Comparison of ENCODE assay signal across 1 cellular context in genomic region chr1:26697978-26698849, GRCh38.
TF ChIP-seq lines count a peak whose summit lies in the region.

No MANE protein-coding gene starts in this region.

TF ChIP-seq in K562, 482 proteins besides CTCF, POLR2A, EP300 and RAD21 (continued from another document and continues in another):
- TF ChIP-seq TEAD4 (IDR thresholded peaks at IDR 0.05; ENCODE audit: low read length) (peak; percentile 82), TEAD4 (CRISPR knock-in tag; IDR thresholded peaks at IDR 0.05; ENCODE audit: borderline replicate concordance) (peak; percentile 72; the same call in 1 of the 2 replicates), GTF2E2 (tag; IDR thresholded peaks at IDR 0.05) (no peak), ZNF324 (CRISPR knock-in tag; IDR thresholded peaks at IDR 0.05) (no peak; the same call in 1 of the 2 replicates), ZKSCAN1 (IDR thresholded peaks at IDR 0.05; ENCODE audit: low read depth, low read length) (0 out of 2 replicates have a peak, but pooled peaks have one; percentile 27), ZNF311 (CRISPR knock-in tag; IDR thresholded peaks at IDR 0.05) (no peak), C11orf30 (IDR thresholded peaks at IDR 0.05; ENCODE audit: low read depth) (peak; percentile 59), CCNT2 (IDR thresholded peaks at IDR 0.05; ENCODE audit: borderline replicate concordance, extremely low read depth, insufficient read length, low read depth, low read length) (peak; percentile 83), FOXJ2 (tag; IDR thresholded peaks at IDR 0.05) (no peak), ZNF212 (CRISPR knock-in tag; IDR thresholded peaks at IDR 0.05) (no peak), NFYB (IDR thresholded peaks at IDR 0.05; ENCODE audit: extremely low read depth, insufficient read length) (peak; percentile 44), KDM1A (IDR thresholded peaks at IDR 0.05) (peak; percentile 79 to 86), IRF9 (tag; IDR thresholded peaks at IDR 0.05) (peak; percentile 52; the same call in 1 of the 2 replicates), TAL1 (IDR thresholded peaks at IDR 0.05) (peak; percentile 43; the same call in 1 of the 2 replicates), FOXP1 (CRISPR knock-in tag; IDR thresholded peaks at IDR 0.05) (peak; percentile 70; the same call in 1 of the 2 replicates), MTF1 (CRISPR knock-in tag; IDR thresholded peaks at IDR 0.05; ENCODE audit: borderline replicate concordance) (no peak), NCOA2 (IDR thresholded peaks at IDR 0.05; ENCODE audit: partially characterized antibody in 2 of 2) (no peak), ZBTB11 (CRISPR knock-in tag; IDR thresholded peaks at IDR 0.05) (no peak), POLR2AphosphoS5 (IDR thresholded peaks at IDR 0.05; ENCODE audit: control insufficient read depth, insufficient read depth, low read depth, low read length) (peak; percentile 70), NFIC (IDR thresholded peaks at IDR 0.05) (0 out of 2 replicates have a peak, but pooled peaks have one; percentile 4), SNIP1 (IDR thresholded peaks at IDR 0.05; ENCODE audit: low read depth) (0 out of 2 replicates have a peak, but pooled peaks have one; percentile 25), ZSCAN29 (IDR thresholded peaks at IDR 0.05) (no peak), JUND (IDR thresholded peaks at IDR 0.05; ENCODE audit: borderline replicate concordance, low read depth, low read length) (peak; percentile 98), JUND (tag; IDR thresholded peaks at IDR 0.05; ENCODE audit: borderline replicate concordance, low read depth, low read length) (peak; percentile 98), CXXC5 (CRISPR knock-in tag; IDR thresholded peaks at IDR 0.05) (peak; percentile 38; the same call in 1 of the 2 replicates), HNRNPH1 (optimal IDR thresholded peaks at IDR 0.05; ENCODE audit: low read depth, low read length) (no peak), SIN3A (IDR thresholded peaks at IDR 0.05; ENCODE audit: borderline replicate concordance in 2 of 2, control insufficient read depth in 1 of 2, low read depth in 2 of 2, low read length in 2 of 2) (peak; percentile 69 to 93; a peak in 3 of 4 replicates), L3MBTL2 (IDR thresholded peaks at IDR 0.05) (peak; percentile 62; the same call in 1 of the 2 replicates), FOSL1 (tag; conservative IDR thresholded peaks at IDR 0.05) (peak; percentile 79), LCOR (CRISPR knock-in tag; IDR thresholded peaks at IDR 0.05) (peak; percentile 93; the same call in 1 of the 2 replicates), XRCC3 (IDR thresholded peaks at IDR 0.05) (no peak), HMG20B (CRISPR knock-in tag; IDR thresholded peaks at IDR 0.05) (no peak), HEY1 (CRISPR knock-in tag; IDR thresholded peaks at IDR 0.05; ENCODE audit: borderline replicate concordance) (0 out of 2 replicates have a peak, but pooled peaks have one; percentile 2), ZNF263 (CRISPR knock-in tag; IDR thresholded peaks at IDR 0.05; ENCODE audit: borderline replicate concordance) (peak; percentile 53; the same call in 1 of the 2 replicates), NONO (IDR thresholded peaks at IDR 0.05; ENCODE audit: low read depth in 2 of 2, low read length in 1 of 2) (no peak; a peak in 1 of 4 replicates), ARNT (IDR thresholded peaks at IDR 0.05) (peak; percentile 41 to 89; a peak in 3 of 4 replicates), RAD51 (IDR thresholded peaks at IDR 0.05; ENCODE audit: borderline replicate concordance, low read depth) (no peak), ZEB2 (IDR thresholded peaks at IDR 0.05) (peak; percentile 25; the same call in 1 of the 2 replicates), ZNF395 (CRISPR knock-in tag; IDR thresholded peaks at IDR 0.05) (peak; percentile 22; the same call in 1 of the 2 replicates), MAZ (CRISPR knock-in tag; conservative IDR thresholded peaks at IDR 0.05 in 1 of 2, IDR thresholded peaks at IDR 0.05 in 1 of 2) (peak; percentile 70 to 76), MXI1 (IDR thresholded peaks at IDR 0.05; ENCODE audit: low read depth, low read length) (no peak)
- TF ChIP-seq, protein P1, sequence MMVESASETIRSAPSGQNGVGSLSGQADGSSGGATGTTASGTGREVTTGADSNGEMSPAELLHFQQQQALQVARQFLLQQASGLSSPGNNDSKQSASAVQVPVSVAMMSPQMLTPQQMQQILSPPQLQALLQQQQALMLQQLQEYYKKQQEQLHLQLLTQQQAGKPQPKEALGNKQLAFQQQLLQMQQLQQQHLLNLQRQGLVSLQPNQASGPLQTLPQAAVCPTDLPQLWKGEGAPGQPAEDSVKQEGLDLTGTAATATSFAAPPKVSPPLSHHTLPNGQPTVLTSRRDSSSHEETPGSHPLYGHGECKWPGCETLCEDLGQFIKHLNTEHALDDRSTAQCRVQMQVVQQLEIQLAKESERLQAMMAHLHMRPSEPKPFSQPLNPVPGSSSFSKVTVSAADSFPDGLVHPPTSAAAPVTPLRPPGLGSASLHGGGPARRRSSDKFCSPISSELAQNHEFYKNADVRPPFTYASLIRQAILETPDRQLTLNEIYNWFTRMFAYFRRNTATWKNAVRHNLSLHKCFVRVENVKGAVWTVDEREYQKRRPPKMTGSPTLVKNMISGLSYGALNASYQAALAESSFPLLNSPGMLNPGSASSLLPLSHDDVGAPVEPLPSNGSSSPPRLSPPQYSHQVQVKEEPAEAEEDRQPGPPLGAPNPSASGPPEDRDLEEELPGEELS (CRISPR knock-in tag; IDR thresholded peaks at IDR 0.05; ENCODE audit: borderline replicate concordance): peak; percentile 48; the same call in 1 of the 2 replicates
- TF ChIP-seq, protein P2, sequence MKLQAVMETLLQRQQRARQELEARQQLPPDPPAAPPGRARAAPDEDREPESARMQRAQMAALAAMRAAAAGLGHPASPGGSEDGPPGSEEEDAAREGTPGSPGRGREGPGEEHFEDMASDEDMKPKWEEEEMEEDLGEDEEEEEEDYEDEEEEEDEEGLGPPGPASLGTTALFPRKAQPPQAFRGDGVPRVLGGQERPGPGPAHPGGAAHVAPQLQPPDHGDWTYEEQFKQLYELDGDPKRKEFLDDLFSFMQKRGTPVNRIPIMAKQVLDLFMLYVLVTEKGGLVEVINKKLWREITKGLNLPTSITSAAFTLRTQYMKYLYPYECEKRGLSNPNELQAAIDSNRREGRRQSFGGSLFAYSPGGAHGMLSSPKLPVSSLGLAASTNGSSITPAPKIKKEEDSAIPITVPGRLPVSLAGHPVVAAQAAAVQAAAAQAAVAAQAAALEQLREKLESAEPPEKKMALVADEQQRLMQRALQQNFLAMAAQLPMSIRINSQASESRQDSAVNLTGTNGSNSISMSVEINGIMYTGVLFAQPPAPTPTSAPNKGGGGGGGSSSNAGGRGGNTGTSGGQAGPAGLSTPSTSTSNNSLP (IDR thresholded peaks at IDR 0.05; ENCODE audit: borderline replicate concordance, low read depth, low read length): peak; percentile 92
- TF ChIP-seq, protein P3, sequence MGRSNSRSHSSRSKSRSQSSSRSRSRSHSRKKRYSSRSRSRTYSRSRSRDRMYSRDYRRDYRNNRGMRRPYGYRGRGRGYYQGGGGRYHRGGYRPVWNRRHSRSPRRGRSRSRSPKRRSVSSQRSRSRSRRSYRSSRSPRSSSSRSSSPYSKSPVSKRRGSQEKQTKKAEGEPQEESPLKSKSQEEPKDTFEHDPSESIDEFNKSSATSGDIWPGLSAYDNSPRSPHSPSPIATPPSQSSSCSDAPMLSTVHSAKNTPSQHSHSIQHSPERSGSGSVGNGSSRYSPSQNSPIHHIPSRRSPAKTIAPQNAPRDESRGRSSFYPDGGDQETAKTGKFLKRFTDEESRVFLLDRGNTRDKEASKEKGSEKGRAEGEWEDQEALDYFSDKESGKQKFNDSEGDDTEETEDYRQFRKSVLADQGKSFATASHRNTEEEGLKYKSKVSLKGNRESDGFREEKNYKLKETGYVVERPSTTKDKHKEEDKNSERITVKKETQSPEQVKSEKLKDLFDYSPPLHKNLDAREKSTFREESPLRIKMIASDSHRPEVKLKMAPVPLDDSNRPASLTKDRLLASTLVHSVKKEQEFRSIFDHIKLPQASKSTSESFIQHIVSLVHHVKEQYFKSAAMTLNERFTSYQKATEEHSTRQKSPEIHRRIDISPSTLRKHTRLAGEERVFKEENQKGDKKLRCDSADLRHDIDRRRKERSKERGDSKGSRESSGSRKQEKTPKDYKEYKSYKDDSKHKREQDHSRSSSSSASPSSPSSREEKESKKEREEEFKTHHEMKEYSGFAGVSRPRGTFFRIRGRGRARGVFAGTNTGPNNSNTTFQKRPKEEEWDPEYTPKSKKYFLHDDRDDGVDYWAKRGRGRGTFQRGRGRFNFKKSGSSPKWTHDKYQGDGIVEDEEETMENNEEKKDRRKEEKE (IDR thresholded peaks at IDR 0.05; ENCODE audit: borderline replicate concordance in 1 of 2, control insufficient read depth in 1 of 2, low read depth in 2 of 2, low read length in 1 of 2): 0 out of 4 replicates have a peak, but pooled peaks of 1 of the 2 experiments have one; percentile 43
- TF ChIP-seq, protein P4, sequence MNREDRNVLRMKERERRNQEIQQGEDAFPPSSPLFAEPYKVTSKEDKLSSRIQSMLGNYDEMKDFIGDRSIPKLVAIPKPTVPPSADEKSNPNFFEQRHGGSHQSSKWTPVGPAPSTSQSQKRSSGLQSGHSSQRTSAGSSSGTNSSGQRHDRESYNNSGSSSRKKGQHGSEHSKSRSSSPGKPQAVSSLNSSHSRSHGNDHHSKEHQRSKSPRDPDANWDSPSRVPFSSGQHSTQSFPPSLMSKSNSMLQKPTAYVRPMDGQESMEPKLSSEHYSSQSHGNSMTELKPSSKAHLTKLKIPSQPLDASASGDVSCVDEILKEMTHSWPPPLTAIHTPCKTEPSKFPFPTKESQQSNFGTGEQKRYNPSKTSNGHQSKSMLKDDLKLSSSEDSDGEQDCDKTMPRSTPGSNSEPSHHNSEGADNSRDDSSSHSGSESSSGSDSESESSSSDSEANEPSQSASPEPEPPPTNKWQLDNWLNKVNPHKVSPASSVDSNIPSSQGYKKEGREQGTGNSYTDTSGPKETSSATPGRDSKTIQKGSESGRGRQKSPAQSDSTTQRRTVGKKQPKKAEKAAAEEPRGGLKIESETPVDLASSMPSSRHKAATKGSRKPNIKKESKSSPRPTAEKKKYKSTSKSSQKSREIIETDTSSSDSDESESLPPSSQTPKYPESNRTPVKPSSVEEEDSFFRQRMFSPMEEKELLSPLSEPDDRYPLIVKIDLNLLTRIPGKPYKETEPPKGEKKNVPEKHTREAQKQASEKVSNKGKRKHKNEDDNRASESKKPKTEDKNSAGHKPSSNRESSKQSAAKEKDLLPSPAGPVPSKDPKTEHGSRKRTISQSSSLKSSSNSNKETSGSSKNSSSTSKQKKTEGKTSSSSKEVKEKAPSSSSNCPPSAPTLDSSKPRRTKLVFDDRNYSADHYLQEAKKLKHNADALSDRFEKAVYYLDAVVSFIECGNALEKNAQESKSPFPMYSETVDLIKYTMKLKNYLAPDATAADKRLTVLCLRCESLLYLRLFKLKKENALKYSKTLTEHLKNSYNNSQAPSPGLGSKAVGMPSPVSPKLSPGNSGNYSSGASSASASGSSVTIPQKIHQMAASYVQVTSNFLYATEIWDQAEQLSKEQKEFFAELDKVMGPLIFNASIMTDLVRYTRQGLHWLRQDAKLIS (CRISPR knock-in tag; IDR thresholded peaks at IDR 0.05): peak; percentile 98
- TF ChIP-seq, protein P5, sequence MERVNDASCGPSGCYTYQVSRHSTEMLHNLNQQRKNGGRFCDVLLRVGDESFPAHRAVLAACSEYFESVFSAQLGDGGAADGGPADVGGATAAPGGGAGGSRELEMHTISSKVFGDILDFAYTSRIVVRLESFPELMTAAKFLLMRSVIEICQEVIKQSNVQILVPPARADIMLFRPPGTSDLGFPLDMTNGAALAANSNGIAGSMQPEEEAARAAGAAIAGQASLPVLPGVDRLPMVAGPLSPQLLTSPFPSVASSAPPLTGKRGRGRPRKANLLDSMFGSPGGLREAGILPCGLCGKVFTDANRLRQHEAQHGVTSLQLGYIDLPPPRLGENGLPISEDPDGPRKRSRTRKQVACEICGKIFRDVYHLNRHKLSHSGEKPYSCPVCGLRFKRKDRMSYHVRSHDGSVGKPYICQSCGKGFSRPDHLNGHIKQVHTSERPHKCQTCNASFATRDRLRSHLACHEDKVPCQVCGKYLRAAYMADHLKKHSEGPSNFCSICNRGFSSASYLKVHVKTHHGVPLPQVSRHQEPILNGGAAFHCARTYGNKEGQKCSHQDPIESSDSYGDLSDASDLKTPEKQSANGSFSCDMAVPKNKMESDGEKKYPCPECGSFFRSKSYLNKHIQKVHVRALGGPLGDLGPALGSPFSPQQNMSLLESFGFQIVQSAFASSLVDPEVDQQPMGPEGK (CRISPR knock-in tag; IDR thresholded peaks at IDR 0.05; ENCODE audit: borderline replicate concordance): no peak
